ENCODE assay signal across 15 cellular contexts in the genomic region with DNA sequence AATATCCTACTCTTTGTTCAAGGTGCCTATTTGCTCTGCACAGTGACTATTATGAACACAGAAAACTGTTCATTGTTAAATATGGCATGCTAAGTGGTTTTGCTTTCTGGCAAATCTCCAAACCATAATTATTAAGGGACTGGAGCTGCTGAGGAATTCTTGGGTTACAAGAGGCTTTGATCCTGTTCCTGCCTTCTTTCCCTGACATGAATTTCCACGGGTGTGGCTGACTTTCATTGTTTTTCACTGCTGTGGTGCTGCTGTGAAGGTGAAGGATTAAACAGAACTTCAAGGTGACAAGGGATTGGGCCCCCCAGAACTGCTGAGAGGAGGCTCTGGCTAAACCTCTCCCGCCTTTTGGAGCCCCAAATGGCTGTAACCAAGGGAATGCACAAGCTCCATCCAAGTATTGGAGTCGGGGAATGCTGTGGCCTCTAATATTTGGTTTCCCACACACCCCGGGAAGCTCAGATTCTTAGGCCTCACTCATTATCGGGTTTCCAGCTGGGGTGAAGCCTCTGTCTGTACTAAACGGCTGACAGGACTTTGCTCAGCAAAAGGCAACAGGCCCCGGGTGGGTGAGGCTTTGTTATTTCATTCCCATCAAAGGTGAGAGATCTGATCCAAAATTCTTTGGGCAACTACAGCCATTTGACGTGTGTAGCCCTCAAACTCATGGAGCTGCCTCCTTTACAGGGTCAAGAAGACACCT. TPM values are rescaled to one million over a fixed set of nuclear protein-coding genes. Genes with fewer than 3 reads are reported as not detected.
DNase-seq lines count a peak whose midpoint lies in the region; ATAC-seq, FAIRE-seq and TF ChIP-seq lines count a peak whose summit lies in the region.
"Had no signal": no experiment of that assay in that cellular context is flagged by ENCODE, and none has a peak within 500 bp of the region (broad histone marks: within the 10 kb centered on the region; RNA-seq: fewer than 3 reads in every experiment).

No MANE protein-coding gene starts in this region.

- DNase-seq in NCI-H345 (lab: John Stamatoyannopoulos, UW) (peak; percentile 43), NCI-H345 treated with DMSO at 0.1 percent for 48 hours (lab: John Stamatoyannopoulos, UW; ENCODE audit: unreplicated experiment) (no peak), SJSA1 (ENCODE audit: low read depth in 1 of 2, low spot score in 2 of 2) (peak in 1 of 2 experiments; percentile 63), urothelium cell line (ENCODE audit: low spot score) (peak; percentile 40), GM19239 (ENCODE audit: insufficient read length, low spot score) (no peak)
- DNase-seq: activated T-cell treated with anti-CD3 and anti-CD28 coated beads, Interleukin-2, amount 50 U/mL, for 1 hour; body of pancreas; heart left ventricle; NCI-H187; testis had no signal

- H3K9ac ChIP-seq in liver (ENCODE audit: low read depth in 1 of 2, low read length in 2 of 2): no peak overlapping the region

- H3K4me1 ChIP-seq in SJSA1 (replicated peaks): peaks cover 31% of the 10 kb centered on the region
- H3K4me1 ChIP-seq in liver (ENCODE audit: control insufficient read depth in 4 of 4, insufficient read depth in 4 of 4, low read length in 3 of 4): peaks cover 4 to 29% (median 18%) of the 10 kb centered on the region in 4 donors
- H3K4me1 ChIP-seq: A549 had no signal

- no peak for TF ChIP-seq RAD21 in liver (IDR thresholded peaks at IDR 0.05)

- FAIRE-seq in urothelium cell line (lab: Jason Lieb, UNC) (no peak), GM19239 (lab: Jason Lieb, UNC) (no peak)
- FAIRE-seq: A549 had no signal

- H3K27me3 ChIP-seq in SJSA1 (replicated peaks) (no peaks in the 10 kb centered on the region), liver (ENCODE audit: control insufficient read depth in 4 of 4, insufficient read depth in 4 of 4, low read length in 3 of 4) (no peaks in the 10 kb centered on the region)
- H3K27me3 ChIP-seq: body of pancreas, heart left ventricle, testis had no signal

- H3K36me3 ChIP-seq in SJSA1 (no peaks in the 10 kb centered on the region), liver (ENCODE audit: control insufficient read depth in 4 of 4, insufficient read depth in 3 of 4, low read depth in 1 of 4, low read length in 3 of 4) (no peaks in the 10 kb centered on the region)

- TF ChIP-seq CTCF in liver (IDR thresholded peaks at IDR 0.05; ENCODE audit: low read depth, low read length, missing input control): no peak

- H3K4me3 ChIP-seq in SJSA1: no peak overlapping the region
- no peak overlapping the region for H3K4me3 ChIP-seq in liver (ENCODE audit: low read depth in 1 of 3, low read length in 3 of 3)
- H3K4me3 ChIP-seq: A549, body of pancreas, heart left ventricle, testis had no signal

- WGBS in liver: 48% methylated on average over 8 of the region's 8 CpGs

- peak overlapping the region; percentile 17; the same call in 1 of the 2 replicates for H3K27ac ChIP-seq in SJSA1
- H3K27ac ChIP-seq in liver (ENCODE audit: low read depth in 1 of 2, low read length in 2 of 2): no peak overlapping the region
- H3K27ac ChIP-seq: A549, body of pancreas, testis had no signal

- H3K9me3 ChIP-seq in SJSA1 (replicated peaks): no peaks in the 10 kb centered on the region
- no peaks in the 10 kb centered on the region for H3K9me3 ChIP-seq in liver (ENCODE audit: control insufficient read depth in 4 of 4, low read length in 3 of 4)
- H3K9me3 ChIP-seq: A549, body of pancreas, heart left ventricle, testis had no signal

- ATAC-seq in HG03025 (IDR thresholded peaks at IDR 0.05; ENCODE audit: low FRiP score, unreplicated experiment) (no peak), GM18861 (IDR thresholded peaks at IDR 0.05; ENCODE audit: unreplicated experiment) (no peak)
- ATAC-seq: A549; body of pancreas; heart left ventricle; natural killer cell treated with Interleukin-12 subunit alpha and Interleukin-12 subunit beta and Interleukin-15 and Interleukin-18, amount 100 ng/mL, for 72 hours had no signal

TF ChIP-seq in liver, 16 proteins besides CTCF, POLR2A, EP300 and RAD21:
- TF ChIP-seq MAX (IDR thresholded peaks at IDR 0.05): no peak
- no peak for TF ChIP-seq REST (IDR thresholded peaks at IDR 0.05)
- peak; percentile 47 for TF ChIP-seq SP1 (IDR thresholded peaks at IDR 0.05)
- TF ChIP-seq HNF4A (conservative IDR thresholded peaks at IDR 0.05): peak; percentile 50 to 56
- TF ChIP-seq, protein P1, sequence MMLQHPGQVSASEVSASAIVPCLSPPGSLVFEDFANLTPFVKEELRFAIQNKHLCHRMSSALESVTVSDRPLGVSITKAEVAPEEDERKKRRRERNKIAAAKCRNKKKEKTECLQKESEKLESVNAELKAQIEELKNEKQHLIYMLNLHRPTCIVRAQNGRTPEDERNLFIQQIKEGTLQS (IDR thresholded peaks at IDR 0.05): no peak
- TF ChIP-seq HNF4G (IDR thresholded peaks at IDR 0.05): no peak
TF ChIP-seq in liver: peak in this region for 2.

RNA-seq across cellular contexts. Expression of gene ZFP36L2, which starts 29.0 kb away (rescaled TPM):
- 1.9 and 4.0 TPM in 2 replicates for total RNA-seq in SJSA1 (2014; rRNA removed; shearing (Covaris generic))
- total RNA-seq in liver: 10 to 100 TPM; 10.3 to 19.7 TPM
- 10 to 100 TPM; 18.1 to 26.8 TPM for polyA plus RNA-seq in liver

Comparison
In these comparisons a context has a peak if more than half of its experiments do, and no peak if none do; other contexts are left out.
1. DNase-seq: peak in NCI-H345 (single experiment) and urothelium cell line (single experiment); none in NCI-H345 treated with DMSO at 0.1 percent for 48 hours (single experiment) and GM19239 (single experiment).